ENCODE assay signal across 10 cellular contexts in the genomic region with DNA sequence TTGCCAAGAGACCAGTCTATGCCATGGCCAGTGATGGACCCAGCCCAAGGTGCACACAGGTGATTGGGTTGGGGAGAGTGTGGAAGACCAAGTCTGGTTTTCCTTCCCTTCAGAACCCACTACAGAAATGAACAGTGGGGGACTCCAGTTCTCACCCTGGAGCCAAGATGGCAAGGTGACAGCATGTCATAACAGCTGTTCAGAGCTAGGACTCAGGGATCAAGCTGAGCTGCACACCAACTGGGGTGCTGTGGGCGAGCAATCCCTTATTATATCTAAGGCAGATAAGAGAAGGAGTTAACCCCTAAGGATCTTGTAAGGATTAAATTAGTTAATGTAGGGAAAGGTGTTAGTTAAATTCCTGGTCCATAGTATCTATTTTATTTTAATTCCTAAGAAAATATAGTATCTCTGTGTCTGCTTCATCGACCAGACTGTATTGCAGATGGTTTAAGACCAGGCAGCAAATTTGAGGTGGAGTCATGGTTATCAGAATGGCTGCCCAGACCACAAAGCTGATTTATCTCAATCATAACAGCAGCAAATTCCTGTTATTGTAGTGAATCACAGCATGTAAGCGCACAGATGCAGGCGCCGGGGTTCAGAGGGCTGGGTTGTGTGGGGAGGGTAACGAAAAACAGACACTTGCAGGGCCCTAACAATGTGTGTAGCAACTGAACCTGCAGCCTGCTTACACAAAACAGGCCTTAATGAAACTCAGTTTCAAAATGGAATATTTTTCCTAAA.
DNase-seq lines count a peak whose midpoint lies in the region; ATAC-seq lines count a peak whose summit lies in the region.
"Had no signal": no experiment of that assay in that cellular context is flagged by ENCODE, and none has a peak within 500 bp of the region (broad histone marks: within the 10 kb centered on the region; RNA-seq: fewer than 3 reads in every experiment).

No MANE protein-coding gene starts in this region.

- ATAC-seq in HG03280 (IDR thresholded peaks at IDR 0.05; ENCODE audit: unreplicated experiment), result no peak
- no peak for ATAC-seq in HG03025 (IDR thresholded peaks at IDR 0.05; ENCODE audit: low FRiP score, unreplicated experiment)
- ATAC-seq in GM21723 (IDR thresholded peaks at IDR 0.05; ENCODE audit: unreplicated experiment), result no peak

- peak; percentile 76 for DNase-seq in A172 (ENCODE audit: low spot score)
- DNase-seq in HCEC 1CT, result peak; percentile 88
- DNase-seq in astrocyte of the hippocampus (ENCODE audit: low read depth, low spot score), result peak; percentile 71
- peak; percentile 70 for DNase-seq in kidney glomerular epithelial cell (lab: John Stamatoyannopoulos, UW)
- DNase-seq in NCI-H2196 treated with DMSO at 0.1 percent for 48 hours (lab: John Stamatoyannopoulos, UW; ENCODE audit: unreplicated experiment), result no peak
- DNase-seq: NCI-H146; stimulated activated CD4-positive, alpha-beta T cell treated with anti-CD3 and anti-CD28 coated beads, Interleukin-4, amount 100 ng/mL, for 24 hours had no signal
